In the genomic region with DNA sequence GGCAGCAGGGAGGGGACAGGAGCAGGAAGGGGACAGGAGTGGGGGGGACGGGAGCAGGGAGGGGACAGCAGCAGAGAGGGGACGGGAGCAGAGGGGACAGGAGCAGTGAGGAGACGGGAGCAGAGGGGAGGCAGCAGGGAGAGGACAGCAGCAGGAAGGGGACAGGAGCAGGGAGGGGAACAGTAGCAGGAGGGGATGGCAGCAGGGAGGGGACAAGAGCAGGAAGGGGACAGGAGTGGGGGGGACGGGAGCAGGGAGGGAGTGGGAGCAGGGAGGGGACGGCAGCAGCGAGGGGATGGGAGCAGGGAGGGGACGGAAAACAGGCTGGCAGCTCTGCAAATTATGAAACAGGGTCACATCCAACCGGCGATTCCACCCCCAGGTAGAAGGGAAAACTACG, we compare ENCODE assay signal across 1 cellular context.
TF ChIP-seq lines count a peak whose summit lies in the region.

No MANE protein-coding gene starts in this region.

TF ChIP-seq in H1, 55 proteins besides CTCF, POLR2A, EP300 and RAD21:
- TF ChIP-seq SUZ12 (IDR thresholded peaks at IDR 0.05; ENCODE audit: low read length) = 0 out of 2 replicates have a peak, but pooled peaks have one; percentile 30
- no peak for TF ChIP-seq CTBP2 (IDR thresholded peaks at IDR 0.05; ENCODE audit: borderline replicate concordance, insufficient read depth, insufficient read length, low read length)
- TF ChIP-seq RBBP5 (IDR thresholded peaks at IDR 0.05; ENCODE audit: borderline replicate concordance, low read depth, low read length) = 0 out of 2 replicates have a peak, but pooled peaks have one; percentile 10
